Comparison of ENCODE assay signal across 1 cellular context in the genomic region with DNA sequence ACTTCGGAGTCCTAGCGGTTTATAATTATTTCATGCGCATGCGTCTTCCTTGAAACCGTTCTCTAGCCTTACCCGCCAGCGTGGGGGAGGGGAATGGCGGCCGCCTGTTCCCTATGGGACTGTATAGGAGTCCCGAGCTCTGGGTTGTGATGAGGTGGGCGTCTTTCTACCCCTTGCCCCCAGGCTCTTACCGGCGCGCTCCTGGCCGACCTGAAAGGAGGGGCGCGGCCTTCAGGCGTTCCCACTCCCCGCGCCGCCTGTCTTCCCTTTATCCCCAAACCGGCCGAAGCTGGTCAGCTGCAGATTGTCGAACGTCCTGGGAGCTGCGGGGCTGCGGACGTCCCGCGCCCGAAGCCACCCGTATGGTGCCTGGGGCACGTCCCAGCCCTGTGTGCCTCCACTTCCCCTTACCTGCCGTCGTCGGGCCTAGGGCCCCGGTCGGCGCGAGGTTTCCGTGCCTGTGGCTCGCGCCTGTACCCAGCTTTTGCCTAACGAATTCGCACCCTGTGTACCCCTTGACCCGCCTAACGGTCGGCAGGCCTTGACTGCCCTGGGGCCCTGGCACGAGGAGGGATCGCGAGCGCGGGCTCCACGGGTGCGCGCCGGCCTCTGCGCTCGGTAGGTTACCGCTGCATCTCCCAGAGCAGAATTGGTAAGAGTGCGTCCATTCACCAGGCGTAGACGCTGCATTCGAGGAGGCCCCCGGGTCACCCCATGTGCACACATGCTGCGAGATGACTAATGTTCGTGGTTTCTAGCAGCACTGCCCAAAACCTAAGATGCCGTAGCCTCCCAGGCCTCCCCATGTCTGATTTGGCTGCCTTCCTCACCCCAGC.
A peak's percentile ranks its signal among the peaks of the same experiment; 100 is the strongest.
TF ChIP-seq lines count a peak whose summit lies in the region.

No MANE protein-coding gene starts in this region.

TF ChIP-seq in K562, 482 proteins besides CTCF, POLR2A, EP300 and RAD21 (continued from another document and continues in another):
- no peak for TF ChIP-seq PRDM10 (IDR thresholded peaks at IDR 0.05; ENCODE audit: partially characterized antibody)
- TF ChIP-seq HDAC8 (tag; IDR thresholded peaks at IDR 0.05): no peak; the same call in none of the 2 replicates
- TF ChIP-seq PCBP2 (IDR thresholded peaks at IDR 0.05; ENCODE audit: low read depth, low read length, poor library complexity, severe bottlenecking): no peak
- peak; percentile 61; the same call in 1 of the 2 replicates for TF ChIP-seq ZNF695 (CRISPR knock-in tag; IDR thresholded peaks at IDR 0.05)
- no peak for TF ChIP-seq EZH2 (IDR thresholded peaks at IDR 0.05; ENCODE audit: borderline replicate concordance, low read depth, low read length)
- no peak for TF ChIP-seq PBX2 (CRISPR knock-in tag; IDR thresholded peaks at IDR 0.05; ENCODE audit: low read depth)
- TF ChIP-seq PBX2 (tag; conservative IDR thresholded peaks at IDR 0.05; ENCODE audit: low read depth): no peak
- TF ChIP-seq PURB (CRISPR knock-in tag; IDR thresholded peaks at IDR 0.05; ENCODE audit: low read depth): no peak
- 0 out of 2 replicates have a peak, but pooled peaks have one; percentile 61 for TF ChIP-seq ZSCAN29 (IDR thresholded peaks at IDR 0.05)
- TF ChIP-seq, protein P1, sequence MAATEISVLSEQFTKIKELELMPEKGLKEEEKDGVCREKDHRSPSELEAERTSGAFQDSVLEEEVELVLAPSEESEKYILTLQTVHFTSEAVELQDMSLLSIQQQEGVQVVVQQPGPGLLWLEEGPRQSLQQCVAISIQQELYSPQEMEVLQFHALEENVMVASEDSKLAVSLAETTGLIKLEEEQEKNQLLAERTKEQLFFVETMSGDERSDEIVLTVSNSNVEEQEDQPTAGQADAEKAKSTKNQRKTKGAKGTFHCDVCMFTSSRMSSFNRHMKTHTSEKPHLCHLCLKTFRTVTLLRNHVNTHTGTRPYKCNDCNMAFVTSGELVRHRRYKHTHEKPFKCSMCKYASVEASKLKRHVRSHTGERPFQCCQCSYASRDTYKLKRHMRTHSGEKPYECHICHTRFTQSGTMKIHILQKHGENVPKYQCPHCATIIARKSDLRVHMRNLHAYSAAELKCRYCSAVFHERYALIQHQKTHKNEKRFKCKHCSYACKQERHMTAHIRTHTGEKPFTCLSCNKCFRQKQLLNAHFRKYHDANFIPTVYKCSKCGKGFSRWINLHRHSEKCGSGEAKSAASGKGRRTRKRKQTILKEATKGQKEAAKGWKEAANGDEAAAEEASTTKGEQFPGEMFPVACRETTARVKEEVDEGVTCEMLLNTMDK (IDR thresholded peaks at IDR 0.05; ENCODE audit: borderline replicate concordance, insufficient read depth, low read depth, low read length, poor library complexity, severe bottlenecking): no peak
- no peak for TF ChIP-seq ZNF707 (CRISPR knock-in tag; conservative IDR thresholded peaks at IDR 0.05)
- TF ChIP-seq KLF10 (CRISPR knock-in tag; IDR thresholded peaks at IDR 0.05): 0 out of 2 replicates have a peak, but pooled peaks have one; percentile 8
- no peak for TF ChIP-seq RBM25 (IDR thresholded peaks at IDR 0.05; ENCODE audit: low read depth, low read length, severe bottlenecking)
- no peak for TF ChIP-seq LARP7 (IDR thresholded peaks at IDR 0.05)
- TF ChIP-seq MCM7 (IDR thresholded peaks at IDR 0.05): no peak
- TF ChIP-seq NFE2L1 (tag; IDR thresholded peaks at IDR 0.05; ENCODE audit: borderline replicate concordance, low read depth): no peak
- TF ChIP-seq MYBL2 (IDR thresholded peaks at IDR 0.05; ENCODE audit: low read depth): peak; percentile 90
- no peak for TF ChIP-seq MYBL2 (CRISPR knock-in tag; IDR thresholded peaks at IDR 0.05; ENCODE audit: borderline replicate concordance)
- no peak for TF ChIP-seq SREBF1 (IDR thresholded peaks at IDR 0.05; ENCODE audit: borderline replicate concordance, low read depth, low read length)
- peak; percentile 88 for TF ChIP-seq SMAD4 (CRISPR knock-in tag; conservative IDR thresholded peaks at IDR 0.05)
- no peak for TF ChIP-seq ZNF551 (CRISPR knock-in tag; IDR thresholded peaks at IDR 0.05)
- TF ChIP-seq XRCC5 (IDR thresholded peaks at IDR 0.05; ENCODE audit: low read depth, low read length): no peak
- 0 out of 2 replicates have a peak, but pooled peaks have one; percentile 40 for TF ChIP-seq ZNF263 (CRISPR knock-in tag; IDR thresholded peaks at IDR 0.05; ENCODE audit: borderline replicate concordance)
- TF ChIP-seq CHD1 (IDR thresholded peaks at IDR 0.05; ENCODE audit: low read length): no peak
- no peak for TF ChIP-seq RBM17 (IDR thresholded peaks at IDR 0.05; ENCODE audit: borderline replicate concordance, low read depth, low read length)
- TF ChIP-seq KLF16 (IDR thresholded peaks at IDR 0.05): peak; percentile 70
- no peak for TF ChIP-seq ZFP30 (CRISPR knock-in tag; IDR thresholded peaks at IDR 0.05; ENCODE audit: borderline replicate concordance)
- no peak for TF ChIP-seq POLR3A (IDR thresholded peaks at IDR 0.05; ENCODE audit: borderline replicate concordance, extremely low read depth, insufficient read depth, insufficient read length)
- no peak for TF ChIP-seq KAT2B (IDR thresholded peaks at IDR 0.05; ENCODE audit: low read depth, low read length)
- TF ChIP-seq SLC30A9 (CRISPR knock-in tag; IDR thresholded peaks at IDR 0.05): no peak
- TF ChIP-seq, protein P2, sequence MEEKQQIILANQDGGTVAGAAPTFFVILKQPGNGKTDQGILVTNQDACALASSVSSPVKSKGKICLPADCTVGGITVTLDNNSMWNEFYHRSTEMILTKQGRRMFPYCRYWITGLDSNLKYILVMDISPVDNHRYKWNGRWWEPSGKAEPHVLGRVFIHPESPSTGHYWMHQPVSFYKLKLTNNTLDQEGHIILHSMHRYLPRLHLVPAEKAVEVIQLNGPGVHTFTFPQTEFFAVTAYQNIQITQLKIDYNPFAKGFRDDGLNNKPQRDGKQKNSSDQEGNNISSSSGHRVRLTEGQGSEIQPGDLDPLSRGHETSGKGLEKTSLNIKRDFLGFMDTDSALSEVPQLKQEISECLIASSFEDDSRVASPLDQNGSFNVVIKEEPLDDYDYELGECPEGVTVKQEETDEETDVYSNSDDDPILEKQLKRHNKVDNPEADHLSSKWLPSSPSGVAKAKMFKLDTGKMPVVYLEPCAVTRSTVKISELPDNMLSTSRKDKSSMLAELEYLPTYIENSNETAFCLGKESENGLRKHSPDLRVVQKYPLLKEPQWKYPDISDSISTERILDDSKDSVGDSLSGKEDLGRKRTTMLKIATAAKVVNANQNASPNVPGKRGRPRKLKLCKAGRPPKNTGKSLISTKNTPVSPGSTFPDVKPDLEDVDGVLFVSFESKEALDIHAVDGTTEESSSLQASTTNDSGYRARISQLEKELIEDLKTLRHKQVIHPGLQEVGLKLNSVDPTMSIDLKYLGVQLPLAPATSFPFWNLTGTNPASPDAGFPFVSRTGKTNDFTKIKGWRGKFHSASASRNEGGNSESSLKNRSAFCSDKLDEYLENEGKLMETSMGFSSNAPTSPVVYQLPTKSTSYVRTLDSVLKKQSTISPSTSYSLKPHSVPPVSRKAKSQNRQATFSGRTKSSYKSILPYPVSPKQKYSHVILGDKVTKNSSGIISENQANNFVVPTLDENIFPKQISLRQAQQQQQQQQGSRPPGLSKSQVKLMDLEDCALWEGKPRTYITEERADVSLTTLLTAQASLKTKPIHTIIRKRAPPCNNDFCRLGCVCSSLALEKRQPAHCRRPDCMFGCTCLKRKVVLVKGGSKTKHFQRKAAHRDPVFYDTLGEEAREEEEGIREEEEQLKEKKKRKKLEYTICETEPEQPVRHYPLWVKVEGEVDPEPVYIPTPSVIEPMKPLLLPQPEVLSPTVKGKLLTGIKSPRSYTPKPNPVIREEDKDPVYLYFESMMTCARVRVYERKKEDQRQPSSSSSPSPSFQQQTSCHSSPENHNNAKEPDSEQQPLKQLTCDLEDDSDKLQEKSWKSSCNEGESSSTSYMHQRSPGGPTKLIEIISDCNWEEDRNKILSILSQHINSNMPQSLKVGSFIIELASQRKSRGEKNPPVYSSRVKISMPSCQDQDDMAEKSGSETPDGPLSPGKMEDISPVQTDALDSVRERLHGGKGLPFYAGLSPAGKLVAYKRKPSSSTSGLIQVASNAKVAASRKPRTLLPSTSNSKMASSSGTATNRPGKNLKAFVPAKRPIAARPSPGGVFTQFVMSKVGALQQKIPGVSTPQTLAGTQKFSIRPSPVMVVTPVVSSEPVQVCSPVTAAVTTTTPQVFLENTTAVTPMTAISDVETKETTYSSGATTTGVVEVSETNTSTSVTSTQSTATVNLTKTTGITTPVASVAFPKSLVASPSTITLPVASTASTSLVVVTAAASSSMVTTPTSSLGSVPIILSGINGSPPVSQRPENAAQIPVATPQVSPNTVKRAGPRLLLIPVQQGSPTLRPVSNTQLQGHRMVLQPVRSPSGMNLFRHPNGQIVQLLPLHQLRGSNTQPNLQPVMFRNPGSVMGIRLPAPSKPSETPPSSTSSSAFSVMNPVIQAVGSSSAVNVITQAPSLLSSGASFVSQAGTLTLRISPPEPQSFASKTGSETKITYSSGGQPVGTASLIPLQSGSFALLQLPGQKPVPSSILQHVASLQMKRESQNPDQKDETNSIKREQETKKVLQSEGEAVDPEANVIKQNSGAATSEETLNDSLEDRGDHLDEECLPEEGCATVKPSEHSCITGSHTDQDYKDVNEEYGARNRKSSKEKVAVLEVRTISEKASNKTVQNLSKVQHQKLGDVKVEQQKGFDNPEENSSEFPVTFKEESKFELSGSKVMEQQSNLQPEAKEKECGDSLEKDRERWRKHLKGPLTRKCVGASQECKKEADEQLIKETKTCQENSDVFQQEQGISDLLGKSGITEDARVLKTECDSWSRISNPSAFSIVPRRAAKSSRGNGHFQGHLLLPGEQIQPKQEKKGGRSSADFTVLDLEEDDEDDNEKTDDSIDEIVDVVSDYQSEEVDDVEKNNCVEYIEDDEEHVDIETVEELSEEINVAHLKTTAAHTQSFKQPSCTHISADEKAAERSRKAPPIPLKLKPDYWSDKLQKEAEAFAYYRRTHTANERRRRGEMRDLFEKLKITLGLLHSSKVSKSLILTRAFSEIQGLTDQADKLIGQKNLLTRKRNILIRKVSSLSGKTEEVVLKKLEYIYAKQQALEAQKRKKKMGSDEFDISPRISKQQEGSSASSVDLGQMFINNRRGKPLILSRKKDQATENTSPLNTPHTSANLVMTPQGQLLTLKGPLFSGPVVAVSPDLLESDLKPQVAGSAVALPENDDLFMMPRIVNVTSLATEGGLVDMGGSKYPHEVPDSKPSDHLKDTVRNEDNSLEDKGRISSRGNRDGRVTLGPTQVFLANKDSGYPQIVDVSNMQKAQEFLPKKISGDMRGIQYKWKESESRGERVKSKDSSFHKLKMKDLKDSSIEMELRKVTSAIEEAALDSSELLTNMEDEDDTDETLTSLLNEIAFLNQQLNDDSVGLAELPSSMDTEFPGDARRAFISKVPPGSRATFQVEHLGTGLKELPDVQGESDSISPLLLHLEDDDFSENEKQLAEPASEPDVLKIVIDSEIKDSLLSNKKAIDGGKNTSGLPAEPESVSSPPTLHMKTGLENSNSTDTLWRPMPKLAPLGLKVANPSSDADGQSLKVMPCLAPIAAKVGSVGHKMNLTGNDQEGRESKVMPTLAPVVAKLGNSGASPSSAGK (IDR thresholded peaks at IDR 0.05): peak; percentile 94
- TF ChIP-seq, protein P3, sequence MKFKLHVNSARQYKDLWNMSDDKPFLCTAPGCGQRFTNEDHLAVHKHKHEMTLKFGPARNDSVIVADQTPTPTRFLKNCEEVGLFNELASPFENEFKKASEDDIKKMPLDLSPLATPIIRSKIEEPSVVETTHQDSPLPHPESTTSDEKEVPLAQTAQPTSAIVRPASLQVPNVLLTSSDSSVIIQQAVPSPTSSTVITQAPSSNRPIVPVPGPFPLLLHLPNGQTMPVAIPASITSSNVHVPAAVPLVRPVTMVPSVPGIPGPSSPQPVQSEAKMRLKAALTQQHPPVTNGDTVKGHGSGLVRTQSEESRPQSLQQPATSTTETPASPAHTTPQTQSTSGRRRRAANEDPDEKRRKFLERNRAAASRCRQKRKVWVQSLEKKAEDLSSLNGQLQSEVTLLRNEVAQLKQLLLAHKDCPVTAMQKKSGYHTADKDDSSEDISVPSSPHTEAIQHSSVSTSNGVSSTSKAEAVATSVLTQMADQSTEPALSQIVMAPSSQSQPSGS (CRISPR knock-in tag; IDR thresholded peaks at IDR 0.05): no peak
